10 cellular contexts compared by ENCODE assay signal in genomic region chr15:98549003-98549402, GRCh38.
DNase-seq lines count a peak whose midpoint lies in the region; ATAC-seq, FAIRE-seq and TF ChIP-seq lines count a peak whose summit lies in the region.
"Had no signal": no experiment of that assay in that cellular context is flagged by ENCODE, and none has a peak within 500 bp of the region (broad histone marks: within the 10 kb centered on the region; RNA-seq: fewer than 3 reads in every experiment).

No MANE protein-coding gene starts in this region.

- H3K27ac ChIP-seq in HepG2 (ENCODE audit: extremely low read length, insufficient read depth, low read length) (no peak overlapping the region), right lobe of liver (no peak overlapping the region)
- no peak overlapping the region for H3K27ac ChIP-seq in effector memory CD4-positive, alpha-beta T cell (ENCODE audit: insufficient read depth, low read length, poor library complexity, severe bottlenecking)

- no peak overlapping the region for H2AFZ ChIP-seq in HepG2 (ENCODE audit: low read length)

- in situ Hi-C loops in HepG2 (cut with HindIII; ENCODE audit: extremely low pct_ligation_motif_present, low pct_unique_long_range_greater_than_20kb) = no loop called here

- H3K27me3 ChIP-seq in HepG2 (ENCODE audit: control insufficient read depth in 1 of 2, insufficient read depth in 2 of 2, low read length in 2 of 2) = peaks cover 4 to 70% of the 10 kb centered on the region in 2 experiments
- peaks cover 0 to 4% of the 10 kb centered on the region in 2 donors for H3K27me3 ChIP-seq in right lobe of liver
- H3K27me3 ChIP-seq in effector memory CD4-positive, alpha-beta T cell (replicated peaks; ENCODE audit: control insufficient read depth, insufficient read depth, low read length, poor library complexity, severe bottlenecking) = peaks cover 13% of the 10 kb centered on the region

- WGBS in HepG2 (ENCODE audit: low lambda C conversion rate) = 67% methylated on average over 11 of the region's 11 CpGs
- WGBS in right lobe of liver (ENCODE audit: insufficient coverage, low coverage, low lambda C conversion rate, missing lambda C conversion rate) = 59% methylated on average over 7 of the region's 11 CpGs

- H3K79me2 ChIP-seq in HepG2 (ENCODE audit: insufficient read depth, low read length) = no peaks in the 10 kb centered on the region

- no peak overlapping the region for H3K9ac ChIP-seq in HepG2 (ENCODE audit: insufficient read depth, low read depth, low read length)

- DNase-seq in HepG2 (ENCODE audit: low spot score) (no peak), right lobe of liver (no peak), natural killer cell (no peak), D341Med (ENCODE audit: low spot score) (no peak), NCI-H2107 (lab: John Stamatoyannopoulos, UW) (no peak), kidney tubule cell (ENCODE audit: low spot score) (no peak)
- no peak for DNase-seq in effector memory CD4-positive, alpha-beta T cell
- DNase-seq: DND-41, KG1 had no signal

- no peak for ATAC-seq in HepG2
- ATAC-seq in right lobe of liver = no peak
- ATAC-seq in natural killer cell = no peak
- ATAC-seq in GM21619 (IDR thresholded peaks at IDR 0.05; ENCODE audit: unreplicated experiment) = no peak

- H3K27ac Mint-ChIP-seq in natural killer cell = no peak overlapping the region

- H3K36me3 ChIP-seq in HepG2 (replicated peaks in 1 of 2; ENCODE audit: control insufficient read depth in 1 of 2, insufficient read depth in 2 of 2, low read length in 2 of 2) (no peaks in the 10 kb centered on the region), right lobe of liver (no peaks in the 10 kb centered on the region)
- H3K36me3 ChIP-seq in effector memory CD4-positive, alpha-beta T cell (ENCODE audit: control insufficient read depth, insufficient read depth, low read length) = no peaks in the 10 kb centered on the region

- POLR2A ChIA-PET in HepG2 (lab: Yijun Ruan, JAX) = no interaction called here

- H3K27me3 Mint-ChIP-seq in natural killer cell (ENCODE audit: low read depth in 2 of 2) = peaks cover 43 to 73% of the 10 kb centered on the region in 2 donors

- intact Hi-C loops in HepG2 (cut with micrococcal nuclease; ENCODE audit: unreplicated experiment) = no loop called here
- intact Hi-C loops in right lobe of liver (cut with DNase I) = no loop called here
- intact Hi-C loops in natural killer cell (cut with micrococcal nuclease) = no loop called here

- BruUV-seq in HepG2 (replicated peaks; lab: Mats Ljungman, UMichigan) = no TSS peak

- H3K4me1 Mint-ChIP-seq in natural killer cell = peaks cover 17 to 22% of the 10 kb centered on the region in 2 donors

- H3K9me3 Mint-ChIP-seq in natural killer cell = no peaks in the 10 kb centered on the region

- H4K20me1 ChIP-seq in HepG2 (ENCODE audit: insufficient read depth, low read length) = no peaks in the 10 kb centered on the region

- no peak for TF ChIP-seq RAD21 in HepG2 (CRISPR knock-in tag; IDR thresholded peaks at IDR 0.05)

- FAIRE-seq in HepG2 (lab: Jason Lieb, UNC) = no peak

- CTCF ChIA-PET in HepG2 (lab: Yijun Ruan, JAX; ENCODE audit: low intra/inter-chr PET ratio, low total read pairs) = no interaction called here

- TF ChIP-seq CTCF in HepG2 (CRISPR knock-in tag; IDR thresholded peaks at IDR 0.05) (no peak), right lobe of liver (IDR thresholded peaks at IDR 0.05) (no peak), natural killer cell (IDR thresholded peaks at IDR 0.05) (no peak)

- TF ChIP-seq POLR2A in HepG2 (IDR thresholded peaks at IDR 0.05; ENCODE audit: insufficient read depth in 1 of 2, low read depth in 2 of 2, low read length in 2 of 2) (no peak), right lobe of liver (IDR thresholded peaks at IDR 0.05) (no peak)

- peak overlapping the region; percentile 85 for H3K4me3 Mint-ChIP-seq in natural killer cell

- no peaks in the 10 kb centered on the region for H3K36me3 Mint-ChIP-seq in natural killer cell

- H3K4me1 ChIP-seq in HepG2 (ENCODE audit: insufficient read depth, low read length) (no peaks in the 10 kb centered on the region), right lobe of liver (peaks cover 0 to 10% (median 0%) of the 10 kb centered on the region in 4 donors)
- peaks cover 7% of the 10 kb centered on the region for H3K4me1 ChIP-seq in effector memory CD4-positive, alpha-beta T cell (ENCODE audit: control insufficient read depth, insufficient read depth, low read length, poor library complexity, severe bottlenecking)

- H3K4me2 ChIP-seq in HepG2 (ENCODE audit: low read depth, low read length) = peak overlapping the region; percentile 53; the same call in 1 of the 2 replicates

- H3K9me3 ChIP-seq in HepG2 (ENCODE audit: low read length) (no peaks in the 10 kb centered on the region), right lobe of liver (no peaks in the 10 kb centered on the region)
- H3K9me3 ChIP-seq in effector memory CD4-positive, alpha-beta T cell (ENCODE audit: control insufficient read depth, low read length) = no peaks in the 10 kb centered on the region

- H3K4me3 ChIP-seq in HepG2 (replicated peaks in 1 of 3; ENCODE audit: insufficient read depth in 1 of 3, low read depth in 2 of 3, low read length in 3 of 3) (no peak overlapping the region), right lobe of liver (no peak overlapping the region)
- peak overlapping the region; percentile 48 for H3K4me3 ChIP-seq in effector memory CD4-positive, alpha-beta T cell (ENCODE audit: insufficient read depth, low read depth, low read length, poor library complexity, severe bottlenecking)

- TF ChIP-seq EP300 in HepG2 (IDR thresholded peaks at IDR 0.05; ENCODE audit: low read depth in 2 of 2, low read length in 2 of 2) = no peak
- TF ChIP-seq EP300 in HepG2 (CRISPR knock-in tag; IDR thresholded peaks at IDR 0.05; ENCODE audit: borderline replicate concordance) = no peak

TF ChIP-seq in HepG2, 621 proteins besides CTCF, POLR2A, EP300 and RAD21:
- TF ChIP-seq GATAD1 (CRISPR knock-in tag; IDR thresholded peaks at IDR 0.05) (no peak), ZNF496 (CRISPR knock-in tag; IDR thresholded peaks at IDR 0.05; ENCODE audit: insufficient replicate concordance) (no peak), NR2F6 (IDR thresholded peaks at IDR 0.05) (no peak), NR2F6 (CRISPR knock-in tag; IDR thresholded peaks at IDR 0.05) (no peak)
